ENCODE assay signal across 7 cellular contexts in the genomic region with DNA sequence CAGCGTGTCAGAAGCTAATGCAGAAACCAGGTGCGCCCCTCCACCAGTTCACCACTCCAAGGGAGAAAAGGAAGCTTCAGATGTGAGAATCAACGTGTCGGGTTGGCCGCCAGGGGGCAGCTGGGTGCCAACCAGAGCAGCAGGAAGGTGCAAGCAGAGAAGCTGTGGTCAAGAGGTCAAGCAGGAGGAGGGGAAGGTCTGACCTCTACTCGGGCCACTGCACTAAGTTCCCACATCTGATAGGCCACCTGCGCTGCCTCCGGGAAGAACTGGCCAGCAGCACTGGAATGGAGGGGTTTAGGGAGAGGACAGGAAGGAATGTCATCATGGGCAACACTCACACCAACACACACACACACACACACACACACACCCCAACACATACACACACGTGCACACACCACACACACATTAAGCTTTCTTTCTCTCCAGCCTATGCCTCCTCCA. TPM values are rescaled to one million over a fixed set of nuclear protein-coding genes. Genes with fewer than 3 reads are reported as not detected.
DNase-seq lines count a peak whose midpoint lies in the region; ATAC-seq and TF ChIP-seq lines count a peak whose summit lies in the region.

No MANE protein-coding gene starts in this region.

- peak; percentile 76 for DNase-seq in GM13976 (ENCODE audit: low spot score)
- peak; percentile 78 to 87 (median 81) for DNase-seq in Peyer's patch
- peak; percentile 48 for DNase-seq in activated effector memory CD4-positive, alpha-beta T cell treated with Interleukin-2 at 50 U/mL for 16 hours
- DNase-seq in foreskin keratinocyte: peak in 1 of 2 donors; percentile 38
- DNase-seq in omental fat pad (ENCODE audit: low spot score): peak; percentile 62

- in situ Hi-C loops in GM13976 (cut with MboI; ENCODE audit: low sequenced_read_pairs, unreplicated experiment): no loop called here

- H3K4me3 ChIP-seq in Peyer's patch (no peak overlapping the region), thymus (ENCODE audit: low read length) (no peak overlapping the region)

- H3K36me3 ChIP-seq in Peyer's patch: peaks cover 0 to 66% (median 3%) of the 10 kb centered on the region in 3 donors
- peaks cover 72% of the 10 kb centered on the region for H3K36me3 ChIP-seq in thymus (ENCODE audit: control insufficient read depth, insufficient read depth)

- 28% methylated on average over 9 of the region's 9 CpGs for WGBS in thymus

- ATAC-seq in HG03432 (IDR thresholded peaks at IDR 0.05; ENCODE audit: unreplicated experiment) (peak; percentile 32), foreskin keratinocyte (peak; percentile 43), omental fat pad (ENCODE audit: low FRiP score) (no peak)

- no peak for TF ChIP-seq POLR2A in Peyer's patch (IDR thresholded peaks at IDR 0.05)

- peaks cover 4 to 20% (median 11%) of the 10 kb centered on the region in 4 donors for H3K4me1 ChIP-seq in Peyer's patch
- no peaks in the 10 kb centered on the region for H3K4me1 ChIP-seq in foreskin keratinocyte
- H3K4me1 ChIP-seq in thymus (ENCODE audit: control insufficient read depth, insufficient read depth, low read length): peaks cover 28% of the 10 kb centered on the region

- peak overlapping the region in 1 of 4 donors; percentile 72 for H3K27ac ChIP-seq in Peyer's patch
- no peak overlapping the region for H3K27ac ChIP-seq in foreskin keratinocyte
- peak overlapping the region; percentile 71 for H3K27ac ChIP-seq in thymus (ENCODE audit: low read depth)

- no peaks in the 10 kb centered on the region for H3K9me3 ChIP-seq in Peyer's patch
- H3K9me3 ChIP-seq in thymus (ENCODE audit: control insufficient read depth): peaks cover 1% of the 10 kb centered on the region

- TF ChIP-seq CTCF in GM13976 (IDR thresholded peaks at IDR 0.05; ENCODE audit: borderline replicate concordance, control extremely low read depth, extremely low read depth, insufficient read depth, missing control alignments) (peak; percentile 89), Peyer's patch (IDR thresholded peaks at IDR 0.05) (peak; percentile 75 to 90 (median 82)), foreskin keratinocyte (conservative IDR thresholded peaks at IDR 0.05) (peak; percentile 79), omental fat pad (IDR thresholded peaks at IDR 0.05) (peak in 1 of 3 donors; percentile 71)

- H3K27me3 ChIP-seq in Peyer's patch (no peaks in the 10 kb centered on the region), foreskin keratinocyte (no peaks in the 10 kb centered on the region), thymus (ENCODE audit: control insufficient read depth, insufficient read depth) (no peaks in the 10 kb centered on the region)

RNA-seq across cellular contexts. Expression of a gene that starts 31.4 kb away (rescaled TPM):
- total RNA-seq in Peyer's patch (100 to 1,000 TPM in 1 of 4 donors, 10 to 100 TPM in 3; 11.2 to 228 (median 30.1) TPM), foreskin keratinocyte (50.6 and 73.9 TPM in 2 replicates), omental fat pad (100 to 1,000 TPM; 216 to 505 (median 379) TPM)
- polyA plus RNA-seq in foreskin keratinocyte (42.5 and 60.6 TPM in 2 replicates), thymus (122 TPM)

RNA-seq across cellular contexts. Expression of a gene that starts 45.4 kb away (rescaled TPM):
- 100 to 1,000 TPM; 191 to 352 (median 266) TPM for total RNA-seq in Peyer's patch
- total RNA-seq in foreskin keratinocyte: 128 and 133 TPM in 2 replicates
- 96.5 and 98.1 TPM in 2 replicates for polyA plus RNA-seq in foreskin keratinocyte
- 100 to 1,000 TPM in 3 of 4 donors, 10 to 100 TPM in 1; 96.7 to 189 (median 149) TPM for total RNA-seq in omental fat pad
- polyA plus RNA-seq in thymus: 49.9 TPM
